Comparison of ENCODE assay signal across 20 cellular contexts in the genomic region with DNA sequence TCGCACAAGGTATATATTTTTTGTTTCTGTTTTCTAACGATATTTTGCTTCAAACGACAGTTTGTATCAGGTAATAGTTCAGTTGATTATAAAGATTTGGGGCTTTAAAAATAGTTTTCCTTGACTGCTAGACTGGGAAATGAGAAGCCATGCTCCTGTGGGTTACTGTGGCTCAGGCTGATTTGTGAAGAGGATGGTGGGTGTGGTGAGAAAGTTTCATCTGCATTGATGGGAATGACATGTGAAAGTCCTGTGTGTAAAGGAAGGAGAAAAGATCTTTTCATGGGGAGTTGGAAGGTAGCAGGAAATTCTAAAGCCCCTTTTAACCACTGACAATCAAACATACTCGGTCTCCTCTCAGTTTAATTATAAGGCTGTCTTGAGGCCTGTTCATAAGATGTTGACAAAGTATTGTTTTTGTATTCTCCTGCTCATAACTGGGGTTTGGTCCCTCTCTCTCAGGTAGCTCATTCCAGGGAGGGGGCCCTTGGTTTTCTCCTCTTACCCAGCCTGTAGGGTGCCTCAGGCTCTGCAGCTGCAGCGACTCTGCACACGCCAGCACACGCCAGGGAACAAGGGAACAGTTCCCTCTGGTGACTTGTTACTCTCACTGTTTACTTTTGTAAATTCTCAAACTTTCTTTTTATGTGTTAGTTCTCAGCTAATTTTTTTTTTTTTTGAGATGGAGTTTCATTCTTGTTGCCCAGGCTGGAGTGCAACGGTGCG.
DNase-seq lines count a peak whose midpoint lies in the region; ATAC-seq, FAIRE-seq and TF ChIP-seq lines count a peak whose summit lies in the region.
"Had no signal": no experiment of that assay in that cellular context is flagged by ENCODE, and none has a peak within 500 bp of the region (broad histone marks: within the 10 kb centered on the region; RNA-seq: fewer than 3 reads in every experiment).

No MANE protein-coding gene starts in this region.

- no peaks in the 10 kb centered on the region for H3K36me3 Mint-ChIP-seq in neural crest cell (ENCODE audit: low read depth)
- no peaks in the 10 kb centered on the region for H3K36me3 Mint-ChIP-seq in activated CD4-positive, alpha-beta T cell treated with anti-CD3 and anti-CD28 coated beads, Interleukin-2, amount 10 ng/mL, durations not matched to agents 7 days and 5 days (ENCODE audit: low read depth)
- H3K36me3 Mint-ChIP-seq: CD4-positive, alpha-beta memory T cell had no signal

- H3K4me3 ChIP-seq in BLaER1 treated with 17β-estradiol and CSF1 and Interleukin-3, amounts not matched to agents 10 nM and 100 nM, result no peak overlapping the region; a peak in 1 of 20 replicates
- H3K4me3 ChIP-seq in bronchial epithelial cell (ENCODE audit: low read depth, low read length), result no peak overlapping the region
- H3K4me3 ChIP-seq: A549, Peyer's patch had no signal

- no peaks in the 10 kb centered on the region for H3K9me3 Mint-ChIP-seq in neural crest cell
- no peaks in the 10 kb centered on the region for H3K9me3 Mint-ChIP-seq in activated CD4-positive, alpha-beta T cell treated with anti-CD3 and anti-CD28 coated beads, Interleukin-2, amount 10 ng/mL, durations not matched to agents 7 days and 5 days
- H3K9me3 Mint-ChIP-seq: CD4-positive, alpha-beta memory T cell had no signal

- no peak for FAIRE-seq in bronchial epithelial cell (lab: Jason Lieb, UNC)
- FAIRE-seq: A549, D721Med, G401.6, GM12891 had no signal

- H3K4me1 ChIP-seq in BLaER1 treated with 17β-estradiol and CSF1 and Interleukin-3, amounts not matched to agents 10 nM and 100 nM, result peaks cover 17 to 23% (median 21%) of the 10 kb centered on the region in 10 experiments
- H3K4me1 ChIP-seq: A549, Peyer's patch had no signal

- TF ChIP-seq CTCF in bronchial epithelial cell (IDR thresholded peaks at IDR 0.05; ENCODE audit: insufficient read depth, low read length, severe bottlenecking), result no peak
- no peak for TF ChIP-seq CTCF in neural crest cell (conservative IDR thresholded peaks at IDR 0.05)

- H3K27ac ChIP-seq in BLaER1 treated with 17β-estradiol and CSF1 and Interleukin-3, amounts not matched to agents 10 nM and 100 nM, result peak overlapping the region in 3 of 11 experiments; percentile 9 to 38 (median 14); a peak in 3 of 22 replicates
- H3K27ac ChIP-seq: A549, Peyer's patch had no signal

- H3K4me2 ChIP-seq in BLaER1 treated with 17β-estradiol and CSF1 and Interleukin-3, amounts not matched to agents 10 nM and 100 nM, result peak overlapping the region; percentile 60 to 88 (median 84)
- H3K4me2 ChIP-seq: A549 had no signal

- CTCF ChIA-PET in activated CD4-positive, alpha-beta T cell treated with anti-CD3 and anti-CD28 coated beads, Interleukin-2, amount 10 ng/mL, durations not matched to agents 7 days and 5 days (lab: Charles Lee), result no interaction called here

- no peak for ATAC-seq in HG03097 (IDR thresholded peaks at IDR 0.05; ENCODE audit: low FRiP score, unreplicated experiment)
- ATAC-seq: A549 had no signal

- H3K9ac ChIP-seq in BLaER1 treated with 17β-estradiol and CSF1 and Interleukin-3, amounts not matched to agents 10 nM and 100 nM, result peak overlapping the region in 4 of 11 experiments; percentile 14 to 34 (median 16); a peak in 1 of 22 replicates

- H3K4me3 Mint-ChIP-seq in neural crest cell, result peak overlapping the region; percentile 21
- H3K4me3 Mint-ChIP-seq in activated CD4-positive, alpha-beta T cell treated with anti-CD3 and anti-CD28 coated beads, Interleukin-2, amount 10 ng/mL, durations not matched to agents 7 days and 5 days, result no peak overlapping the region
- H3K4me3 Mint-ChIP-seq: CD4-positive, alpha-beta memory T cell had no signal

- DNase-seq in RPMI7951 (ENCODE audit: low read depth) (peak; percentile 9), bronchial epithelial cell (ENCODE audit: low read depth) (peak; percentile 20), neural crest cell (ENCODE audit: low read depth, low spot score) (no peak), epidermal melanocyte (ENCODE audit: insufficient read length, low spot score) (no peak)
- no peak for DNase-seq in activated CD4-positive, alpha-beta T cell treated with anti-CD3 and anti-CD28 coated beads for 1 hour
- no peak for DNase-seq in activated CD4-positive, alpha-beta T cell treated with anti-CD3 and anti-CD28 coated beads, Interleukin-2, amount 10 ng/mL, durations not matched to agents 7 days and 5 days
- DNase-seq: CD4-positive, alpha-beta memory T cell; DMS79 treated with DMSO at 0.1 percent for 48 hours; NCI-H1436 treated with DMSO at 0.1 percent for 48 hours; NCI-H2107; NCI-H226; NCI-H774; Peyer's patch; SIG-M5 had no signal

- no peaks in the 10 kb centered on the region for H3K9me3 ChIP-seq in BLaER1 treated with 17β-estradiol and CSF1 and Interleukin-3, amounts not matched to agents 10 nM and 100 nM (replicated peaks in 1 of 11)
- H3K9me3 ChIP-seq: A549, Peyer's patch had no signal

- peak overlapping the region; percentile 76 for H3K27ac Mint-ChIP-seq in neural crest cell (ENCODE audit: unreplicated experiment)
- no peak overlapping the region for H3K27ac Mint-ChIP-seq in activated CD4-positive, alpha-beta T cell treated with anti-CD3 and anti-CD28 coated beads, Interleukin-2, amount 10 ng/mL, durations not matched to agents 7 days and 5 days
- H3K27ac Mint-ChIP-seq: CD4-positive, alpha-beta memory T cell had no signal

- H4K20me1 ChIP-seq in BLaER1 treated with 17β-estradiol and CSF1 and Interleukin-3, amounts not matched to agents 10 nM and 100 nM, result no peaks in the 10 kb centered on the region

- H3K27me3 Mint-ChIP-seq in neural crest cell (ENCODE audit: low read depth), result no peaks in the 10 kb centered on the region
- peaks cover 13% of the 10 kb centered on the region for H3K27me3 Mint-ChIP-seq in activated CD4-positive, alpha-beta T cell treated with anti-CD3 and anti-CD28 coated beads, Interleukin-2, amount 10 ng/mL, durations not matched to agents 7 days and 5 days

- POLR2A ChIA-PET in activated CD4-positive, alpha-beta T cell treated with anti-CD3 and anti-CD28 coated beads, Interleukin-2, amount 10 ng/mL, durations not matched to agents 7 days and 5 days (lab: Charles Lee), result no interaction called here

- no peaks in the 10 kb centered on the region for H3K36me3 ChIP-seq in BLaER1 treated with 17β-estradiol and CSF1 and Interleukin-3, amounts not matched to agents 10 nM and 100 nM
- no peaks in the 10 kb centered on the region for H3K36me3 ChIP-seq in bronchial epithelial cell (ENCODE audit: control insufficient read depth, insufficient read depth, low read length)
- H3K36me3 ChIP-seq: Peyer's patch had no signal

- no peaks in the 10 kb centered on the region for H3K27me3 ChIP-seq in BLaER1 treated with 17β-estradiol and CSF1 and Interleukin-3, amounts not matched to agents 10 nM and 100 nM
- no peaks in the 10 kb centered on the region for H3K27me3 ChIP-seq in bronchial epithelial cell (ENCODE audit: control insufficient read depth, insufficient read depth, low read length)
- H3K27me3 ChIP-seq: Peyer's patch had no signal

- peaks cover 51% of the 10 kb centered on the region for H3K4me1 Mint-ChIP-seq in neural crest cell
- H3K4me1 Mint-ChIP-seq in activated CD4-positive, alpha-beta T cell treated with anti-CD3 and anti-CD28 coated beads, Interleukin-2, amount 10 ng/mL, durations not matched to agents 7 days and 5 days, result peaks cover 3% of the 10 kb centered on the region

Comparison
In these comparisons a context has a peak if more than half of its experiments do, and no peak if none do; other contexts are left out.
1. DNase-seq: peak in RPMI7951 (single experiment) and bronchial epithelial cell (single experiment); none in neural crest cell (single experiment), activated CD4-positive, alpha-beta T cell treated with anti-CD3 and anti-CD28 coated beads for 1 hour (single experiment), epidermal melanocyte (single experiment) and activated CD4-positive, alpha-beta T cell treated with anti-CD3 and anti-CD28 coated beads, Interleukin-2, amount 10 ng/mL, durations not matched to agents 7 days and 5 days (single experiment).